Comparison of ENCODE assay signal across 8 cellular contexts in genomic region chr10:26860026-26860541, GRCh38. TPM values are rescaled to one million over a fixed set of nuclear protein-coding genes. Genes with fewer than 3 reads are reported as not detected.
DNase-seq lines count a peak whose midpoint lies in the region; ATAC-seq and TF ChIP-seq lines count a peak whose summit lies in the region.

No MANE protein-coding gene starts in this region.

- DNase-seq in NCI-H774 (lab: John Stamatoyannopoulos, UW) (peak; percentile 13), erythroblast (lab: John Stamatoyannopoulos, UW) (peak; percentile 82 to 86), myocyte (ENCODE audit: low read depth) (peak; percentile 84), GM10248 (ENCODE audit: extremely low spot score) (no peak)
- DNase-seq in activated CD8-positive, alpha-beta memory T cell treated with anti-CD3 and anti-CD28 coated beads, Interleukin-2, amount 50 U/mL, for 4 hours: peak; percentile 58
- DNase-seq in stimulated activated CD8-positive, alpha-beta memory T cell treated with anti-CD3 and anti-CD28 coated beads, Interleukin-4, amount 100 ng/mL, for 48 hours: peak; percentile 63

- TF ChIP-seq POLR2A in erythroblast (IDR thresholded peaks at IDR 0.05; ENCODE audit: low read length): no peak

- ATAC-seq in GM18502 (IDR thresholded peaks at IDR 0.05; ENCODE audit: poor library complexity, unreplicated experiment) (peak; percentile 15), HG02763 (IDR thresholded peaks at IDR 0.05; ENCODE audit: unreplicated experiment) (peak; percentile 8)

- POLR2A ChIA-PET in GM10248 (lab: Yijun Ruan, JAX): no interaction called here

- no peak for TF ChIP-seq CTCF in GM10248 (IDR thresholded peaks at IDR 0.05; ENCODE audit: control extremely low read depth, extremely low read depth, low read depth, missing control alignments)

- CTCF ChIA-PET in GM10248 (lab: Yijun Ruan, JAX): interaction anchor here (0.9 to 3.7 kb wide), 10 partner anchors 11 to 158 kb away, joined by 3 to 25 read pairs (median 6); no protein-coding TSS in a partner anchor

RNA-seq across cellular contexts. Expression of gene ABI1, which starts 0.7 kb away (rescaled TPM):
- 43.1 and 62.9 TPM in 2 replicates for total RNA-seq in myocyte
- 28.9 TPM for polyA plus RNA-seq in myocyte (2012)
